ENCODE assay signal across 1 cellular context in genomic region chr16:57240872-57241271, GRCh38.
A peak's percentile ranks its signal among the peaks of the same experiment; 100 is the strongest.
TF ChIP-seq lines count a peak whose summit lies in the region.

No MANE protein-coding gene starts in this region.

TF ChIP-seq in K562, 482 proteins besides CTCF, POLR2A, EP300 and RAD21:
- TF ChIP-seq POLR2AphosphoS5 (IDR thresholded peaks at IDR 0.05; ENCODE audit: control insufficient read depth, insufficient read depth, low read depth, low read length) (peak; percentile 44; the same call in 1 of the 2 replicates), TCF15 (CRISPR knock-in tag; IDR thresholded peaks at IDR 0.05) (no peak)
TF ChIP-seq in K562: peak in this region for 1.
